Comparison of ENCODE assay signal across 15 cellular contexts in the genomic region with DNA sequence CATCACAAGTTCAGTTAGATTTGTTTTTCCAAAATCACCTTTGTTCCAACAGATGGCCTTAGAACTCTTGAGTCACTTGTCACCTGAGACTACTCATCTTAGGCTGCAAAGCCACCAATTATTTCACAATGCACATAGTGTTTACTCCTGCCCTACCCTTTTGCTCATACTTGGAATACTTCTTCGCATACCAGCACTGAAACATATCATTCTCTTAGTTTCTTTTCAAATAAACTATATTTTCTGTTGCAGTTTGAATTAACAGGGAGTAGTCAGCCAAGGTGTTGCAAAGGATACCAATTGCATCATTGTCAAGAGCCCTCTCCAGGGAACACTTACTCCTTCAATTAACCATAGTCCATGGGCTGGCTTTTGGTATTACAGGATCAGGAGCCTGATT.
DNase-seq lines count a peak whose midpoint lies in the region; ATAC-seq and TF ChIP-seq lines count a peak whose summit lies in the region.
"Had no signal": no experiment of that assay in that cellular context is flagged by ENCODE, and none has a peak within 500 bp of the region (broad histone marks: within the 10 kb centered on the region; RNA-seq: fewer than 3 reads in every experiment).

No MANE protein-coding gene starts in this region.

- no TSS peak for BruUV-seq in HCT116 (replicated peaks; lab: Mats Ljungman, UMichigan)

- WGBS in prostate gland: 72% methylated on average over 1 of the region's 1 CpG

- H3K27ac ChIP-seq in HCT116 (ENCODE audit: low read depth, low read length) (no peak overlapping the region), prostate gland (no peak overlapping the region)
- H3K27ac ChIP-seq: skin epidermis, vagina had no signal

- no peaks in the 10 kb centered on the region for H3K9me2 ChIP-seq in HCT116 (ENCODE audit: insufficient read depth)

- TF ChIP-seq RAD21 in HCT116 (IDR thresholded peaks at IDR 0.05; ENCODE audit: low read depth): no peak

- POLR2A ChIA-PET in HCT116 (lab: Charles Lee): no interaction called here

- no peaks in the 10 kb centered on the region for H3K79me2 ChIP-seq in HCT116 (ENCODE audit: insufficient read depth, low read length)

- RAD21 ChIA-PET in HCT116 (lab: Charles Lee; ENCODE audit: low non-redundant PET in 1 of 2, low total read pairs in 2 of 2, uncharacterized antibody in 2 of 2, unreplicated experiment in 2 of 2): no interaction called here

- H4K20me1 ChIP-seq in HCT116 (ENCODE audit: insufficient read depth): no peaks in the 10 kb centered on the region

- peaks cover 0 to 6% of the 10 kb centered on the region in 2 experiments; a peak in 2 of 4 replicates for H3K4me1 ChIP-seq in HCT116 (ENCODE audit: control insufficient read depth in 1 of 2, insufficient read depth in 2 of 2, low read length in 2 of 2)
- peaks cover 18% of the 10 kb centered on the region for H3K4me1 ChIP-seq in adipocyte (ENCODE audit: control insufficient read depth, insufficient read depth, low read length)
- H3K4me1 ChIP-seq in prostate gland (replicated peaks): no peaks in the 10 kb centered on the region
- H3K4me1 ChIP-seq: vagina had no signal

- H3K4me3 ChIP-seq in HCT116 (replicated peaks in 1 of 2; ENCODE audit: low read depth in 1 of 2, low read length in 2 of 2) (no peak overlapping the region), adipocyte (ENCODE audit: low read length) (no peak overlapping the region), prostate gland (no peak overlapping the region)
- H3K4me3 ChIP-seq: skin epidermis, vagina had no signal

- TF ChIP-seq POLR2A in HCT116 (IDR thresholded peaks at IDR 0.05; ENCODE audit: borderline replicate concordance, extremely low read depth, insufficient read depth, insufficient read length) (no peak), prostate gland (IDR thresholded peaks at IDR 0.05) (no peak)

- DNase-seq in AG08395 (ENCODE audit: low spot score) (peak; percentile 14), HCT116 (ENCODE audit: low read depth, low spot score) (no peak), adipocyte (ENCODE audit: low read depth) (peak; percentile 62), kidney tubule cell (ENCODE audit: low spot score) (peak; percentile 67), superior temporal gyrus (ENCODE audit: extremely low spot score) (no peak), prostate gland (ENCODE audit: low spot score) (no peak)
- DNase-seq: activated naive CD8-positive, alpha-beta T cell treated with anti-CD3 and anti-CD28 coated beads, Interleukin-2, amount 50 U/mL, for 24 hours; CD4-positive, CD25-positive, alpha-beta regulatory T cell; effector CD8-positive, alpha-beta T cell; natural killer cell; NCI-H1092 had no signal

- H3K36me3 ChIP-seq in HCT116 (ENCODE audit: control insufficient read depth in 1 of 2, insufficient read depth in 2 of 2, low read length in 2 of 2) (no peaks in the 10 kb centered on the region), adipocyte (ENCODE audit: control insufficient read depth, insufficient read depth, low read length, severe bottlenecking) (no peaks in the 10 kb centered on the region), prostate gland (no peaks in the 10 kb centered on the region)
- H3K36me3 ChIP-seq: vagina had no signal

- H3K9me3 ChIP-seq in HCT116 (ENCODE audit: control insufficient read depth in 1 of 2, insufficient read depth in 1 of 2, low read depth in 1 of 2, low read length in 2 of 2): no peaks in the 10 kb centered on the region
- H3K9me3 ChIP-seq in adipocyte (ENCODE audit: control insufficient read depth, low read length): peaks cover 6% of the 10 kb centered on the region
- H3K9me3 ChIP-seq in prostate gland: no peaks in the 10 kb centered on the region

- H3K27me3 ChIP-seq in HCT116 (ENCODE audit: insufficient read depth, low read length): no peaks in the 10 kb centered on the region
- no peaks in the 10 kb centered on the region for H3K27me3 ChIP-seq in adipocyte (replicated peaks; ENCODE audit: control insufficient read depth, insufficient read depth, low read length)
- no peaks in the 10 kb centered on the region for H3K27me3 ChIP-seq in prostate gland (replicated peaks; ENCODE audit: insufficient read depth)
- H3K27me3 ChIP-seq: vagina had no signal

- no peak overlapping the region for H2AFZ ChIP-seq in HCT116 (ENCODE audit: low read depth, low read length, poor library complexity, severe bottlenecking)

- no peak overlapping the region for H3K9ac ChIP-seq in HCT116 (ENCODE audit: low read length)
- H3K9ac ChIP-seq in adipocyte (ENCODE audit: low read length): no peak overlapping the region

- TF ChIP-seq CTCF in HCT116 (IDR thresholded peaks at IDR 0.05 in 2 of 3, conservative IDR thresholded peaks at IDR 0.05 in 1 of 3; ENCODE audit: borderline replicate concordance in 1 of 3, insufficient read depth in 1 of 3, low read depth in 2 of 3, low read length in 2 of 3): no peak
- TF ChIP-seq CTCF in prostate gland (IDR thresholded peaks at IDR 0.05): no peak

- ATAC-seq in HCT116: no peak
- ATAC-seq in activated CD4-positive, CD25-positive, alpha-beta regulatory T cell treated with anti-CD3 and anti-CD28 coated beads, Interleukin-2, amount 50 U/mL, for 24 hours: no peak
- ATAC-seq in HG03520 (IDR thresholded peaks at IDR 0.05; ENCODE audit: unreplicated experiment): no peak
- ATAC-seq: activated naive CD8-positive, alpha-beta T cell treated with anti-CD3 and anti-CD28 coated beads, Interleukin-2, amount 50 U/mL, for 24 hours; natural killer cell had no signal

- 0 out of 2 replicates have a peak overlapping the region, but pooled peaks have one; percentile 3 for H3K4me2 ChIP-seq in HCT116 (ENCODE audit: low read length)

- CTCF ChIA-PET in HCT116 (lab: Charles Lee): no interaction called here

- intact Hi-C loops in HCT116 (cut with micrococcal nuclease) (no loop called here), prostate gland (cut with DNase I) (no loop called here)

TF ChIP-seq in HCT116, 20 proteins besides CTCF, POLR2A, EP300 and RAD21:
- TF ChIP-seq CEBPB (IDR thresholded peaks at IDR 0.05; ENCODE audit: low read depth): 0 out of 2 replicates have a peak, but pooled peaks have one; percentile 18
- no peak for TF ChIP-seq SP1 (IDR thresholded peaks at IDR 0.05; ENCODE audit: low read depth)

Comparison
In these comparisons a context has a peak if more than half of its experiments do, and no peak if none do; other contexts are left out.
1. DNase-seq: peak in AG08395 (single experiment), adipocyte (single experiment) and kidney tubule cell (single experiment); none in HCT116 (single experiment), superior temporal gyrus (single experiment) and prostate gland (single experiment).